1 cellular context compared by ENCODE assay signal in genomic region chr4:19455196-19455595, GRCh38.
TF ChIP-seq lines count a peak whose summit lies in the region.

No MANE protein-coding gene starts in this region.

TF ChIP-seq in GM23338, 12 proteins besides CTCF, POLR2A, EP300 and RAD21 (continued from another document):
- no peak for TF ChIP-seq ZNF462 (CRISPR knock-in tag; IDR thresholded peaks at IDR 0.05)
TF ChIP-seq in GM23338: peak in this region for 0.
